ENCODE assay signal across 29 cellular contexts in genomic region chr12:122668268-122668667, GRCh38. TPM values are rescaled to one million over a fixed set of nuclear protein-coding genes. Genes with fewer than 3 reads are reported as not detected.
DNase-seq lines count a peak whose midpoint lies in the region; ATAC-seq, FAIRE-seq and TF ChIP-seq lines count a peak whose summit lies in the region.
"Had no signal": no experiment of that assay in that cellular context is flagged by ENCODE, and none has a peak within 500 bp of the region (broad histone marks: within the 10 kb centered on the region; RNA-seq: fewer than 3 reads in every experiment).

No MANE protein-coding gene starts in this region.

- H3K4me1 ChIP-seq in GM12878 (ENCODE audit: control insufficient read depth, insufficient read depth, low read length): no peaks in the 10 kb centered on the region

- RAD21 ChIA-PET in GM12878 (lab: Charles Lee; ENCODE audit: unreplicated experiment): no interaction called here

- peak; percentile 15 for DNase-seq in GM06990 (ENCODE audit: extremely low read depth, insufficient read length)
- DNase-seq in H7: peak; percentile 46
- peak; percentile 50 to 72 for DNase-seq in NCI-H526 (lab: John Stamatoyannopoulos, UW)
- DNase-seq in GM12878 (ENCODE audit: low read depth, low spot score): no peak
- DNase-seq in GM10266 (ENCODE audit: extremely low spot score): no peak
- no peak for DNase-seq in activated CD4-positive, CD25-positive, alpha-beta regulatory T cell treated with anti-CD3 and anti-CD28 coated beads, Interleukin-2, amount 50 U/mL, for 72 hours
- no peak for DNase-seq in lower leg skin (ENCODE audit: low spot score in 2 of 2)
- DNase-seq: CD4-positive, CD25-positive, alpha-beta regulatory T cell; DMS153; GM23248; HCEC 1CT; NCI-H1092 treated with DMSO at 0.1 percent for 48 hours; NCI-H1436; NCI-H187; NCI-H2107; NCI-H524; NCI-H82; NK-92 treated with Interleukin-12 subunit alpha and Interleukin-12 subunit beta, amount 100 ng/mL, for 24 hours; PC-9; Right ventricle myocardium superior; RPMI8226 had no signal

- POLR2A ChIA-PET in GM12878 (lab: Charles Lee): no interaction called here

- SMC1A ChIA-PET in GM12878 (lab: Charles Lee; ENCODE audit: uncharacterized antibody, unreplicated experiment): interaction anchor here (0.6 kb wide), 2 partner anchors 297 to 1088 kb away, joined by 3 read pairs; no protein-coding TSS in a partner anchor

- no peaks in the 10 kb centered on the region for H4K20me1 ChIP-seq in GM12878 (ENCODE audit: control insufficient read depth, insufficient read depth)
- H4K20me1 ChIP-seq: BLaER1 had no signal

- H3K9me3 ChIP-seq in GM12878 (replicated peaks; ENCODE audit: control insufficient read depth, insufficient read depth, low read length): no peaks in the 10 kb centered on the region
- H3K9me3 ChIP-seq: BLaER1, SJSA1 had no signal

- H3K79me2 ChIP-seq in GM12878 (ENCODE audit: control insufficient read depth, insufficient read depth, low read length): no peaks in the 10 kb centered on the region

- in situ Hi-C loops in GM12878 (cut with MboI): no loop called here

- FAIRE-seq in GM12878 (lab: Jason Lieb, UNC): no peak
- FAIRE-seq: A204.1, GM12891, GM19239 had no signal

- H3K36me3 ChIP-seq in GM06990 (ENCODE audit: control insufficient read depth, insufficient read depth, low read length) (no peaks in the 10 kb centered on the region), H7 (replicated peaks; ENCODE audit: control insufficient read depth, insufficient read depth, low read length) (no peaks in the 10 kb centered on the region), GM12878 (ENCODE audit: control insufficient read depth in 2 of 2, insufficient read depth in 2 of 2, low read length in 1 of 2) (no peaks in the 10 kb centered on the region)
- H3K36me3 ChIP-seq: BLaER1, SJSA1 had no signal

- H3K27me3 ChIP-seq in GM06990 (replicated peaks; ENCODE audit: control insufficient read depth, insufficient read depth, low read length) (no peaks in the 10 kb centered on the region), H7 (ENCODE audit: control insufficient read depth, insufficient read depth, low read length) (no peaks in the 10 kb centered on the region), GM12878 (replicated peaks in 1 of 2; ENCODE audit: control insufficient read depth in 2 of 2, insufficient read depth in 2 of 2, low read length in 1 of 2) (no peaks in the 10 kb centered on the region)
- H3K27me3 ChIP-seq: BLaER1, SJSA1 had no signal

- BruUV-seq in GM12878 (replicated peaks; lab: Mats Ljungman, UMichigan): no TSS peak

- TF ChIP-seq RAD21 in GM12878 (IDR thresholded peaks at IDR 0.05; ENCODE audit: insufficient read depth, low read depth, low read length): no peak

- H3K9ac ChIP-seq in GM12878 (ENCODE audit: control insufficient read depth, insufficient read depth, low read length): no peak overlapping the region
- H3K9ac ChIP-seq: BLaER1, GM23248 had no signal

- 0% methylated on average over 2 of the region's 2 CpGs for WGBS in GM12878 (ENCODE audit: insufficient coverage, insufficient replicate concordance, low lambda C conversion rate, missing lambda C conversion rate)
- WGBS in lower leg skin, 2 donors: 87 to 98% methylated on average over 2 of the region's 2 CpGs

- TF ChIP-seq CTCF in GM06990 (IDR thresholded peaks at IDR 0.05; ENCODE audit: insufficient read depth, low read length, poor library complexity, severe bottlenecking): no peak
- TF ChIP-seq CTCF in GM12878 (IDR thresholded peaks at IDR 0.05 in 2 of 3, conservative IDR thresholded peaks at IDR 0.05 in 1 of 3; ENCODE audit: control insufficient read depth in 2 of 3, extremely low read depth in 1 of 3, insufficient read depth in 1 of 3, low read depth in 3 of 3, low read length in 3 of 3): no peak
- TF ChIP-seq CTCF in GM10266 (IDR thresholded peaks at IDR 0.05; ENCODE audit: control insufficient read depth, insufficient read depth, low read depth, missing control alignments): no peak
- TF ChIP-seq CTCF in lower leg skin (IDR thresholded peaks at IDR 0.05): no peak

- no peak overlapping the region for H3K4me2 ChIP-seq in GM12878 (ENCODE audit: control insufficient read depth, insufficient read depth)
- H3K4me2 ChIP-seq: BLaER1 had no signal

- ATAC-seq in GM12878 (peak; percentile 67), GM19351 (IDR thresholded peaks at IDR 0.05; ENCODE audit: unreplicated experiment) (no peak)

- no peak overlapping the region for H2AFZ ChIP-seq in GM12878 (ENCODE audit: control insufficient read depth, low read depth, low read length)
- H2AFZ ChIP-seq: GM23248, PC-9 had no signal

- TF ChIP-seq EP300 in GM12878 (IDR thresholded peaks at IDR 0.05; ENCODE audit: borderline replicate concordance in 1 of 2, control insufficient read depth in 1 of 2, low read depth in 2 of 2, low read length in 2 of 2): no peak

- TF ChIP-seq POLR2A in GM12878 (IDR thresholded peaks at IDR 0.05; ENCODE audit: low read depth, low read length) (no peak), lower leg skin (IDR thresholded peaks at IDR 0.05) (no peak)

- H3K4me3 ChIP-seq in GM06990 (replicated peaks; ENCODE audit: low read depth, low read length) (no peak overlapping the region), H7 (ENCODE audit: insufficient read depth, low read depth, low read length) (no peak overlapping the region), GM12878 (no peak overlapping the region), lower leg skin (ENCODE audit: low read depth, poor library complexity, severe bottlenecking) (no peak overlapping the region)
- H3K4me3 ChIP-seq: BLaER1, GM23248, SJSA1 had no signal

- H3K27ac ChIP-seq in GM12878 (ENCODE audit: control insufficient read depth, insufficient read depth): no peak overlapping the region
- H3K27ac ChIP-seq: BLaER1, GM23248, SJSA1 had no signal

- intact Hi-C loops in GM12878 (cut with micrococcal nuclease; ENCODE audit: unreplicated experiment) (no loop called here), lower leg skin (cut with DNase I; ENCODE audit: low total_unique reads) (no loop called here)

- CTCF ChIA-PET in GM12878 (lab: Yijun Ruan, JAX): interaction anchor here (1.1 kb wide), 1 partner anchor 9 kb away, joined by 3 read pairs; no protein-coding TSS in a partner anchor

RNA-seq across cellular contexts. Expression of gene HCAR2, which starts 34.9 kb away (rescaled TPM):
- total RNA-seq in H7 (2014; rRNA removed; shearing (Covaris generic)): not detected in 2 replicates
- total RNA-seq in GM12878 (2013; cell fraction: nucleolus; rRNA removed): 0.25 and 0.39 TPM in 2 replicates
- 0.22 and 0.34 TPM in 2 replicates for total RNA-seq in GM12878 (2014; rRNA removed)
- total RNA-seq in GM12878 (2014; rRNA removed; fragmentation: Illumina TruSeq; extraction: Trizol): 0.22 and 0.37 TPM in 2 replicates
- total RNA-seq in GM12878 (2021): 0.13 and 0.28 TPM in 2 replicates
- polyA plus RNA-seq in GM12878 (2011; ENCODE audit: low read depth): not detected
- 0.16 and 0.19 TPM in 2 replicates for polyA plus RNA-seq in GM12878 (2011; rRNA removed)
- polyA plus RNA-seq in GM12878 (2011; cell fraction: cytosol; rRNA removed): 0.18 and 0.27 TPM in 2 replicates
- polyA plus RNA-seq in GM12878 (2011; cell fraction: nucleus; rRNA removed): 0.19 and 0.25 TPM in 2 replicates
- polyA plus RNA-seq in GM12878 (2012): 0.32 and 0.37 TPM in 2 replicates
- polyA plus RNA-seq in GM12878 (2014; fragmentation: Illumina TruSeq; extraction: Trizol): 0.25 and 0.93 TPM in 2 replicates
- polyA plus RNA-seq in GM12878 (2014; fragmentation: Nextera tagmentation; extraction: Ambion mirVana): under 1 TPM; 0.37 to 0.66 TPM
- polyA plus RNA-seq in GM12878 (2014; rRNA removed): 0.18 and 0.58 TPM in 2 replicates
- polyA plus RNA-seq in GM12878 (2016; fragmentation: Nextera tagmentation; extraction: Ambion mirVana): under 1 TPM; 0.43 to 0.48 TPM
- 0.26 and 0.59 TPM in 2 replicates for polyA minus RNA-seq in GM12878 (2011; rRNA and poly(A)+ RNA removed)
- not detected in 2 replicates for polyA minus RNA-seq in GM12878 (2011; cell fraction: cytosol; rRNA and poly(A)+ RNA removed)
- polyA minus RNA-seq in GM12878 (2011; cell fraction: nucleus; rRNA and poly(A)+ RNA removed): 0.12 and 0.29 TPM in 2 replicates
- 10 to 100 TPM; 18.3 to 47.2 (median 22.1) TPM for total RNA-seq in lower leg skin
- total RNA-seq: CD4-positive, CD25-positive, alpha-beta regulatory T cell; GM23248; SJSA1 had no signal
- polyA plus RNA-seq: AG04450; CD4-positive, CD25-positive, alpha-beta regulatory T cell; GM23248; IgD-negative memory B cell had no signal

RNA-seq across cellular contexts. Expression of gene HCAR3, which starts 48.3 kb away (rescaled TPM):
- not detected in 2 replicates for total RNA-seq in H7 (2014; rRNA removed; shearing (Covaris generic))
- total RNA-seq in GM12878 (2013; cell fraction: nucleolus; rRNA removed): 1.2 and 1.3 TPM in 2 replicates
- 1.0 and 1.2 TPM in 2 replicates for total RNA-seq in GM12878 (2014; rRNA removed)
- 2.0 and 2.4 TPM in 2 replicates for total RNA-seq in GM12878 (2014; rRNA removed; fragmentation: Illumina TruSeq; extraction: Trizol)
- total RNA-seq in GM12878 (2021): 1.9 and 2.2 TPM in 2 replicates
- polyA plus RNA-seq in GM12878 (2011; ENCODE audit: low read depth): 0.79 TPM
- 0.50 and 0.57 TPM in 2 replicates for polyA plus RNA-seq in GM12878 (2011; rRNA removed)
- 0.61 and 0.69 TPM in 2 replicates for polyA plus RNA-seq in GM12878 (2011; cell fraction: cytosol; rRNA removed)
- 0.32 and 0.46 TPM in 2 replicates for polyA plus RNA-seq in GM12878 (2011; cell fraction: nucleus; rRNA removed)
- 1.4 and 1.6 TPM in 2 replicates for polyA plus RNA-seq in GM12878 (2012)
- polyA plus RNA-seq in GM12878 (2014; fragmentation: Illumina TruSeq; extraction: Trizol): 2.4 and 3.1 TPM in 2 replicates
- 1 to 10 TPM; 2.2 to 3.0 TPM for polyA plus RNA-seq in GM12878 (2014; fragmentation: Nextera tagmentation; extraction: Ambion mirVana)
- polyA plus RNA-seq in GM12878 (2014; rRNA removed): 1.5 and 2.4 TPM in 2 replicates
- 1 to 10 TPM; 1.6 to 2.2 TPM for polyA plus RNA-seq in GM12878 (2016; fragmentation: Nextera tagmentation; extraction: Ambion mirVana)
- 1.2 and 1.5 TPM in 2 replicates for polyA minus RNA-seq in GM12878 (2011; rRNA and poly(A)+ RNA removed)
- not detected in 2 replicates for polyA minus RNA-seq in GM12878 (2011; cell fraction: cytosol; rRNA and poly(A)+ RNA removed)
- polyA minus RNA-seq in GM12878 (2011; cell fraction: nucleus; rRNA and poly(A)+ RNA removed): 0.60 and 1.1 TPM in 2 replicates
- 10 to 100 TPM in 2 of 4 donors, 1 to 10 TPM in 2; 3.5 to 15.6 (median 10.2) TPM for total RNA-seq in lower leg skin
- total RNA-seq: CD4-positive, CD25-positive, alpha-beta regulatory T cell; GM23248; Right ventricle myocardium superior; SJSA1 had no signal
- polyA plus RNA-seq: AG04450; CD4-positive, CD25-positive, alpha-beta regulatory T cell; GM23248; IgD-negative memory B cell had no signal

Comparison
In these comparisons a context has a peak if more than half of its experiments do, and no peak if none do; other contexts are left out.
1. DNase-seq: peak in GM06990 (single experiment), H7 (single experiment) and NCI-H526 (2 of 2); none in GM12878 (single experiment), GM10266 (single experiment), activated CD4-positive, CD25-positive, alpha-beta regulatory T cell treated with anti-CD3 and anti-CD28 coated beads, Interleukin-2, amount 50 U/mL, for 72 hours (single experiment) and lower leg skin (0 of 2).
2. RNA of gene HCAR2, which starts 34.9 kb away (total RNA-seq): 18.3 to 47.2 TPM in lower leg skin; 0.13 to 0.39 TPM in GM12878 and not detected in H7; every median in the first group is over 10 times any median in the second.